In genomic region chr19:45250216-45250831, GRCh38 we compare ENCODE assay signal across 8 cellular contexts. TPM values are rescaled to one million over a fixed set of nuclear protein-coding genes. Genes with fewer than 3 reads are reported as not detected.
DNase-seq lines count a peak whose midpoint lies in the region; TF ChIP-seq lines count a peak whose summit lies in the region.

No MANE protein-coding gene starts in this region.

- no peak for TF ChIP-seq CTCF in left ventricle myocardium inferior (IDR thresholded peaks at IDR 0.05; ENCODE audit: borderline replicate concordance)

- peaks cover 10% of the 10 kb centered on the region for H3K27me3 Mint-ChIP-seq in activated CD4-positive, alpha-beta memory T cell treated with anti-CD3 and anti-CD28 coated beads, Interleukin-2, amount 10 ng/mL, durations not matched to agents 7 days and 5 days

- H3K27me3 ChIP-seq in HAP-1 (ENCODE audit: low read depth) (no peaks in the 10 kb centered on the region), left ventricle myocardium inferior (ENCODE audit: low read depth) (no peaks in the 10 kb centered on the region), skeletal muscle tissue (ENCODE audit: control insufficient read depth in 3 of 3, insufficient read depth in 3 of 3, low read length in 3 of 3) (no peaks in the 10 kb centered on the region)

- no peaks in the 10 kb centered on the region for H3K36me3 Mint-ChIP-seq in activated CD4-positive, alpha-beta memory T cell treated with anti-CD3 and anti-CD28 coated beads, Interleukin-2, amount 10 ng/mL, durations not matched to agents 7 days and 5 days (ENCODE audit: low read depth)

- H3K4me1 Mint-ChIP-seq in activated CD4-positive, alpha-beta memory T cell treated with anti-CD3 and anti-CD28 coated beads, Interleukin-2, amount 10 ng/mL, durations not matched to agents 7 days and 5 days: peaks cover 35% of the 10 kb centered on the region

- in situ Hi-C loops in HAP-1 (cut with MboI; ENCODE audit: low sequenced_read_pairs): no loop called here

- H3K9me3 ChIP-seq in HAP-1: no peaks in the 10 kb centered on the region
- no peaks in the 10 kb centered on the region for H3K9me3 ChIP-seq in left ventricle myocardium inferior (replicated peaks)
- no peaks in the 10 kb centered on the region for H3K9me3 ChIP-seq in skeletal muscle tissue (ENCODE audit: control insufficient read depth in 3 of 3, low read length in 3 of 3)

- no peaks in the 10 kb centered on the region for H3K9me3 Mint-ChIP-seq in activated CD4-positive, alpha-beta memory T cell treated with anti-CD3 and anti-CD28 coated beads, Interleukin-2, amount 10 ng/mL, durations not matched to agents 7 days and 5 days

- H3K36me3 ChIP-seq in HAP-1 (replicated peaks) (no peaks in the 10 kb centered on the region), left ventricle myocardium inferior (no peaks in the 10 kb centered on the region), skeletal muscle tissue (ENCODE audit: control insufficient read depth in 3 of 3, insufficient read depth in 3 of 3, low read length in 3 of 3) (peaks cover 0 to 2% (median 0%) of the 10 kb centered on the region in 3 donors)

- POLR2A ChIA-PET in activated CD4-positive, alpha-beta memory T cell treated with anti-CD3 and anti-CD28 coated beads, Interleukin-2, amount 10 ng/mL, durations not matched to agents 7 days and 5 days (lab: Charles Lee): no interaction called here

- DNase-seq in HAP-1 (ENCODE audit: low spot score in 2 of 2) (no peak), left ventricle myocardium inferior (no peak), NCI-H2029 treated with DMSO at 0.1 percent for 48 hours (lab: John Stamatoyannopoulos, UW) (no peak), HT-29 (ENCODE audit: low spot score) (no peak), NCI-H2196 (lab: John Stamatoyannopoulos, UW; ENCODE audit: unreplicated experiment) (no peak)
- no peak for DNase-seq in activated CD4-positive, alpha-beta memory T cell treated with anti-CD3 and anti-CD28 coated beads, Interleukin-2, amount 10 ng/mL, durations not matched to agents 7 days and 5 days
- no peak for DNase-seq in activated CD4-positive, alpha-beta T cell treated with anti-CD3 and anti-CD28 coated beads, Interleukin-2, amount 50 U/mL, for 48 hours

- intact Hi-C loops in left ventricle myocardium inferior (cut with micrococcal nuclease): no loop called here

- H3K27ac ChIP-seq in left ventricle myocardium inferior (replicated peaks) (peak overlapping the region; percentile 83), skeletal muscle tissue (ENCODE audit: low read depth, low read length) (peak overlapping the region; percentile 33)

- peak overlapping the region; percentile 84 for H3K4me3 Mint-ChIP-seq in activated CD4-positive, alpha-beta memory T cell treated with anti-CD3 and anti-CD28 coated beads, Interleukin-2, amount 10 ng/mL, durations not matched to agents 7 days and 5 days

- H3K4me3 ChIP-seq in HAP-1: peak overlapping the region; percentile 41
- H3K4me3 ChIP-seq in left ventricle myocardium inferior: peak overlapping the region; percentile 78
- peak overlapping the region; percentile 68 to 93 (median 79) for H3K4me3 ChIP-seq in skeletal muscle tissue (ENCODE audit: low read length in 3 of 3)

- peak overlapping the region; percentile 69 to 88 (median 78) for H3K9ac ChIP-seq in skeletal muscle tissue (ENCODE audit: low read depth in 1 of 3, low read length in 3 of 3)

- peaks cover 5% of the 10 kb centered on the region for H3K4me1 ChIP-seq in HAP-1
- H3K4me1 ChIP-seq in left ventricle myocardium inferior: peaks cover 67% of the 10 kb centered on the region
- peaks cover 29 to 36% (median 34%) of the 10 kb centered on the region in 3 donors for H3K4me1 ChIP-seq in skeletal muscle tissue (ENCODE audit: control insufficient read depth in 3 of 3, insufficient read depth in 3 of 3, low read length in 3 of 3)

- H3K27ac Mint-ChIP-seq in activated CD4-positive, alpha-beta memory T cell treated with anti-CD3 and anti-CD28 coated beads, Interleukin-2, amount 10 ng/mL, durations not matched to agents 7 days and 5 days: peak overlapping the region; percentile 56

- CTCF ChIA-PET in activated CD4-positive, alpha-beta memory T cell treated with anti-CD3 and anti-CD28 coated beads, Interleukin-2, amount 10 ng/mL, durations not matched to agents 7 days and 5 days (lab: Charles Lee): interaction anchor here (1.3 kb wide), 1 partner anchor 88 kb away, joined by 6 read pairs; no protein-coding TSS in a partner anchor

RNA-seq across cellular contexts. Expression of gene MARK4, which starts 0.7 kb away (rescaled TPM):
- total RNA-seq in activated CD4-positive, alpha-beta memory T cell treated with anti-CD3 and anti-CD28 coated beads, Interleukin-2, amount 10 ng/mL, durations not matched to agents 7 days and 5 days: 10 to 100 TPM; 26.9 to 33.3 TPM
- 26.5 TPM for total RNA-seq in left ventricle myocardium inferior
- total RNA-seq in skeletal muscle tissue: 15.7 TPM
- 8.3 and 9.5 TPM in 2 replicates for total RNA-seq in HT-29 (2014; rRNA removed; shearing (Covaris generic))

RNA-seq across cellular contexts. Expression of gene EXOC3L2, which starts 5.1 kb away (rescaled TPM):
- total RNA-seq in activated CD4-positive, alpha-beta memory T cell treated with anti-CD3 and anti-CD28 coated beads, Interleukin-2, amount 10 ng/mL, durations not matched to agents 7 days and 5 days: not detected
- total RNA-seq in left ventricle myocardium inferior (1.8 TPM), skeletal muscle tissue (2.1 TPM)
- total RNA-seq in HT-29 (2014; rRNA removed; shearing (Covaris generic)): not detected in 2 replicates
